Comparison of ENCODE assay signal across 13 cellular contexts in genomic region chr17:64084940-64085649, GRCh38. TPM values are rescaled to one million over a fixed set of nuclear protein-coding genes. Genes with fewer than 3 reads are reported as not detected.
DNase-seq lines count a peak whose midpoint lies in the region; ATAC-seq and TF ChIP-seq lines count a peak whose summit lies in the region.
"Had no signal": no experiment of that assay in that cellular context is flagged by ENCODE, and none has a peak within 500 bp of the region (broad histone marks: within the 10 kb centered on the region; RNA-seq: fewer than 3 reads in every experiment).

No MANE protein-coding gene starts in this region.

- H3K36me3 ChIP-seq in duodenal mucosa (ENCODE audit: control insufficient read depth in 1 of 2, insufficient read depth in 2 of 2, low read length in 2 of 2) = no peaks in the 10 kb centered on the region
- peaks cover 2% of the 10 kb centered on the region for H3K36me3 ChIP-seq in osteoblast (ENCODE audit: insufficient read depth, low read length)
- H3K36me3 ChIP-seq: left ventricle myocardium inferior, MG63, tibial artery had no signal

- H4K20me1 ChIP-seq in osteoblast (ENCODE audit: insufficient read depth, low read length) = peaks cover 40% of the 10 kb centered on the region

- H3K9me3 ChIP-seq in duodenal mucosa (ENCODE audit: control insufficient read depth in 1 of 2, low read length in 2 of 2) (no peaks in the 10 kb centered on the region), osteoblast (ENCODE audit: low read depth, low read length) (no peaks in the 10 kb centered on the region)
- H3K9me3 ChIP-seq: left ventricle myocardium inferior, MG63, tibial artery had no signal

- no peak for TF ChIP-seq CTCF in osteoblast (IDR thresholded peaks at IDR 0.05; ENCODE audit: extremely low read depth, low read depth, low read length)

- no peak overlapping the region for H3K4me3 ChIP-seq in duodenal mucosa (ENCODE audit: low read depth in 1 of 2, low read length in 2 of 2)
- H3K4me3 ChIP-seq in osteoblast (ENCODE audit: insufficient read depth, low read length) = no peak overlapping the region
- H3K4me3 ChIP-seq: left ventricle myocardium inferior, MG63, tibial artery had no signal

- peak; percentile 71 for DNase-seq in G401 (ENCODE audit: low spot score)
- peak; percentile 69 for DNase-seq in NCI-H748 treated with DMSO at 0.1 percent for 48 hours (lab: John Stamatoyannopoulos, UW)
- DNase-seq in osteoblast (ENCODE audit: insufficient read length, low spot score, missing footprints) = no peak
- no peak for DNase-seq in germinal center (ENCODE audit: low spot score)
- no peak for DNase-seq in stimulated activated CD4-positive, alpha-beta T cell treated with anti-CD3 and anti-CD28 coated beads, Interleukin-15, amount 100 ng/mL, for 24 hours
- DNase-seq: activated effector memory CD4-positive, alpha-beta T cell treated with anti-CD3 and anti-CD28 coated beads, Interleukin-2, amount 50 U/mL, for 16 hours; left ventricle myocardium inferior; MG63; naive B cell had no signal

- H3K4me2 ChIP-seq in osteoblast (ENCODE audit: insufficient read depth, low read length) = peak overlapping the region; percentile 69

- in situ Hi-C loops in G401 (cut with HindIII; ENCODE audit: low sequenced_read_pairs) = no loop called here

- H3K27ac ChIP-seq in duodenal mucosa (ENCODE audit: low read depth, low read length) (peak overlapping the region; percentile 20), osteoblast (ENCODE audit: low read depth, low read length) (peak overlapping the region; percentile 88)
- H3K27ac ChIP-seq: tibial artery had no signal

- ATAC-seq in GM18909 (IDR thresholded peaks at IDR 0.05; ENCODE audit: poor library complexity, unreplicated experiment) (no peak), GM19395 (IDR thresholded peaks at IDR 0.05; ENCODE audit: unreplicated experiment) (no peak)

- H3K27me3 ChIP-seq in duodenal mucosa (ENCODE audit: control insufficient read depth in 1 of 2, insufficient read depth in 2 of 2, low read length in 2 of 2) (no peaks in the 10 kb centered on the region), osteoblast (ENCODE audit: insufficient read depth, low read length) (no peaks in the 10 kb centered on the region)
- H3K27me3 ChIP-seq: MG63, tibial artery had no signal

- no peak overlapping the region for H3K9ac ChIP-seq in duodenal mucosa (ENCODE audit: low read depth in 1 of 2, low read length in 2 of 2)

- H3K79me2 ChIP-seq in osteoblast (ENCODE audit: insufficient read depth, low read length) = peaks cover 20% of the 10 kb centered on the region

- H3K4me1 ChIP-seq in duodenal mucosa (ENCODE audit: control insufficient read depth in 1 of 2, insufficient read depth in 2 of 2, low read length in 2 of 2) = peaks cover 49 to 54% of the 10 kb centered on the region in 2 donors
- peaks cover 31% of the 10 kb centered on the region for H3K4me1 ChIP-seq in osteoblast (ENCODE audit: insufficient read depth, low read length)

- H2AFZ ChIP-seq in osteoblast (ENCODE audit: low read length) = no peak overlapping the region

RNA-seq across cellular contexts. Expression of gene ERN1, which starts 44.8 kb away (rescaled TPM):
- 3.1 and 3.8 TPM in 2 replicates for total RNA-seq in G401 (2014; rRNA removed; shearing (Covaris generic))
- 12.1 and 12.7 TPM in 2 replicates for total RNA-seq in osteoblast

Comparison
In these comparisons a context has a peak if more than half of its experiments do, and no peak if none do; other contexts are left out.
1. DNase-seq: peak in G401 (single experiment) and NCI-H748 treated with DMSO at 0.1 percent for 48 hours (single experiment); none in osteoblast (single experiment), germinal center (single experiment) and stimulated activated CD4-positive, alpha-beta T cell treated with anti-CD3 and anti-CD28 coated beads, Interleukin-15, amount 100 ng/mL, for 24 hours (single experiment).